Comparison of ENCODE assay signal across 1 cellular context in genomic region chr2:112726487-112727190, GRCh38.
A peak's percentile ranks its signal among the peaks of the same experiment; 100 is the strongest.
TF ChIP-seq lines count a peak whose summit lies in the region.

No MANE protein-coding gene starts in this region.

TF ChIP-seq in HepG2, 621 proteins besides CTCF, POLR2A, EP300 and RAD21 (continued from another document and continues in another):
- TF ChIP-seq ZNF318 (CRISPR knock-in tag; IDR thresholded peaks at IDR 0.05), result peak; percentile 86; the same call in 1 of the 2 replicates
- TF ChIP-seq ZNF747 (CRISPR knock-in tag; IDR thresholded peaks at IDR 0.05; ENCODE audit: borderline replicate concordance), result peak; percentile 70; the same call in 1 of the 2 replicates
- TF ChIP-seq ZNF724P (CRISPR knock-in tag; IDR thresholded peaks at IDR 0.05; ENCODE audit: borderline replicate concordance), result 0 out of 2 replicates have a peak, but pooled peaks have one; percentile 44
- TF ChIP-seq ZFX (CRISPR knock-in tag; IDR thresholded peaks at IDR 0.05; ENCODE audit: low read depth), result peak; percentile 87
- no peak for TF ChIP-seq RORA (CRISPR knock-in tag; IDR thresholded peaks at IDR 0.05)
- 0 out of 2 replicates have a peak, but pooled peaks have one; percentile 55 for TF ChIP-seq ZNF34 (CRISPR knock-in tag; IDR thresholded peaks at IDR 0.05; ENCODE audit: borderline replicate concordance)
- no peak for TF ChIP-seq SNAPC2 (CRISPR knock-in tag; IDR thresholded peaks at IDR 0.05)
- peak; percentile 92; the same call in 1 of the 2 replicates for TF ChIP-seq NFKB2 (CRISPR knock-in tag; IDR thresholded peaks at IDR 0.05; ENCODE audit: borderline replicate concordance)
- TF ChIP-seq PBX3 (CRISPR knock-in tag; IDR thresholded peaks at IDR 0.05; ENCODE audit: borderline replicate concordance), result no peak
- TF ChIP-seq, protein P1, sequence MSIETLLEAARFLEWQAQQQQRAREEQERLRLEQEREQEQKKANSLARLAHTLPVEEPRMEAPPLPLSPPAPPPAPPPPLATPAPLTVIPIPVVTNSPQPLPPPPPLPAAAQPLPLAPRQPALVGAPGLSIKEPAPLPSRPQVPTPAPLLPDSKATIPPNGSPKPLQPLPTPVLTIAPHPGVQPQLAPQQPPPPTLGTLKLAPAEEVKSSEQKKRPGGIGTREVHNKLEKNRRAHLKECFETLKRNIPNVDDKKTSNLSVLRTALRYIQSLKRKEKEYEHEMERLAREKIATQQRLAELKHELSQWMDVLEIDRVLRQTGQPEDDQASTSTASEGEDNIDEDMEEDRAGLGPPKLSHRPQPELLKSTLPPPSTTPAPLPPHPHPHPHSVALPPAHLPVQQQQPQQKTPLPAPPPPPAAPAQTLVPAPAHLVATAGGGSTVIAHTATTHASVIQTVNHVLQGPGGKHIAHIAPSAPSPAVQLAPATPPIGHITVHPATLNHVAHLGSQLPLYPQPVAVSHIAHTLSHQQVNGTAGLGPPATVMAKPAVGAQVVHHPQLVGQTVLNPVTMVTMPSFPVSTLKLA (IDR thresholded peaks at IDR 0.05), result no peak
- peak; percentile 65; the same call in 1 of the 2 replicates for TF ChIP-seq RARA (CRISPR knock-in tag; IDR thresholded peaks at IDR 0.05)
- TF ChIP-seq ZNF253 (CRISPR knock-in tag; IDR thresholded peaks at IDR 0.05; ENCODE audit: borderline replicate concordance), result no peak
- no peak for TF ChIP-seq MAF1 (CRISPR knock-in tag; IDR thresholded peaks at IDR 0.05; ENCODE audit: borderline replicate concordance)
- peak; percentile 46; the same call in 1 of the 2 replicates for TF ChIP-seq ISL2 (CRISPR knock-in tag; IDR thresholded peaks at IDR 0.05)
- TF ChIP-seq ZC3H13 (CRISPR knock-in tag; IDR thresholded peaks at IDR 0.05), result no peak
- TF ChIP-seq SAP130 (CRISPR knock-in tag; IDR thresholded peaks at IDR 0.05; ENCODE audit: low read depth), result peak; percentile 82
- no peak for TF ChIP-seq ZNF749 (CRISPR knock-in tag; IDR thresholded peaks at IDR 0.05; ENCODE audit: borderline replicate concordance)
- TF ChIP-seq ZNF703 (CRISPR knock-in tag; IDR thresholded peaks at IDR 0.05; ENCODE audit: borderline replicate concordance), result no peak
- TF ChIP-seq KDM1A (CRISPR knock-in tag; IDR thresholded peaks at IDR 0.05), result no peak
- peak; percentile 94; the same call in 1 of the 2 replicates for TF ChIP-seq TSC22D2 (CRISPR knock-in tag; IDR thresholded peaks at IDR 0.05; ENCODE audit: borderline replicate concordance)
- TF ChIP-seq, protein P2, sequence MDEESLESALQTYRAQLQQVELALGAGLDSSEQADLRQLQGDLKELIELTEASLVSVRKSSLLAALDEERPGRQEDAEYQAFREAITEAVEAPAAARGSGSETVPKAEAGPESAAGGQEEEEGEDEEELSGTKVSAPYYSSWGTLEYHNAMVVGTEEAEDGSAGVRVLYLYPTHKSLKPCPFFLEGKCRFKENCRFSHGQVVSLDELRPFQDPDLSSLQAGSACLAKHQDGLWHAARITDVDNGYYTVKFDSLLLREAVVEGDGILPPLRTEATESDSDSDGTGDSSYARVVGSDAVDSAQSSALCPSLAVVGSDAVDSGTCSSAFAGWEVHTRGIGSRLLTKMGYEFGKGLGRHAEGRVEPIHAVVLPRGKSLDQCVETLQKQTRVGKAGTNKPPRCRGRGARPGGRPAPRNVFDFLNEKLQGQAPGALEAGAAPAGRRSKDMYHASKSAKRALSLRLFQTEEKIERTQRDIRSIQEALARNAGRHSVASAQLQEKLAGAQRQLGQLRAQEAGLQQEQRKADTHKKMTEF (CRISPR knock-in tag; IDR thresholded peaks at IDR 0.05), result peak; percentile 69; the same call in 1 of the 2 replicates
- TF ChIP-seq ZZZ3 (CRISPR knock-in tag; IDR thresholded peaks at IDR 0.05; ENCODE audit: borderline replicate concordance), result no peak
- no peak for TF ChIP-seq ZNF33A (CRISPR knock-in tag; IDR thresholded peaks at IDR 0.05; ENCODE audit: borderline replicate concordance)
- 0 out of 2 replicates have a peak, but pooled peaks have one; percentile 49 for TF ChIP-seq HIVEP1 (CRISPR knock-in tag; IDR thresholded peaks at IDR 0.05)
- 0 out of 2 replicates have a peak, but pooled peaks have one; percentile 87 for TF ChIP-seq KDM4B (CRISPR knock-in tag; IDR thresholded peaks at IDR 0.05)
- TF ChIP-seq ZSCAN25 (CRISPR knock-in tag; IDR thresholded peaks at IDR 0.05), result peak; percentile 39; the same call in 1 of the 2 replicates
- peak; percentile 65; the same call in 1 of the 2 replicates for TF ChIP-seq DRAP1 (CRISPR knock-in tag; IDR thresholded peaks at IDR 0.05)
- no peak for TF ChIP-seq PAF1 (CRISPR knock-in tag; IDR thresholded peaks at IDR 0.05)
- TF ChIP-seq, protein P3, sequence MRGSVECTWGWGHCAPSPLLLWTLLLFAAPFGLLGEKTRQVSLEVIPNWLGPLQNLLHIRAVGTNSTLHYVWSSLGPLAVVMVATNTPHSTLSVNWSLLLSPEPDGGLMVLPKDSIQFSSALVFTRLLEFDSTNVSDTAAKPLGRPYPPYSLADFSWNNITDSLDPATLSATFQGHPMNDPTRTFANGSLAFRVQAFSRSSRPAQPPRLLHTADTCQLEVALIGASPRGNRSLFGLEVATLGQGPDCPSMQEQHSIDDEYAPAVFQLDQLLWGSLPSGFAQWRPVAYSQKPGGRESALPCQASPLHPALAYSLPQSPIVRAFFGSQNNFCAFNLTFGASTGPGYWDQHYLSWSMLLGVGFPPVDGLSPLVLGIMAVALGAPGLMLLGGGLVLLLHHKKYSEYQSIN (CRISPR knock-in tag; IDR thresholded peaks at IDR 0.05; ENCODE audit: borderline replicate concordance), result no peak
- TF ChIP-seq ZFP82 (CRISPR knock-in tag; IDR thresholded peaks at IDR 0.05; ENCODE audit: borderline replicate concordance), result no peak
- TF ChIP-seq CHD2 (IDR thresholded peaks at IDR 0.05; ENCODE audit: low read depth, low read length), result 0 out of 2 replicates have a peak, but pooled peaks have one; percentile 29
- TF ChIP-seq, protein P4, sequence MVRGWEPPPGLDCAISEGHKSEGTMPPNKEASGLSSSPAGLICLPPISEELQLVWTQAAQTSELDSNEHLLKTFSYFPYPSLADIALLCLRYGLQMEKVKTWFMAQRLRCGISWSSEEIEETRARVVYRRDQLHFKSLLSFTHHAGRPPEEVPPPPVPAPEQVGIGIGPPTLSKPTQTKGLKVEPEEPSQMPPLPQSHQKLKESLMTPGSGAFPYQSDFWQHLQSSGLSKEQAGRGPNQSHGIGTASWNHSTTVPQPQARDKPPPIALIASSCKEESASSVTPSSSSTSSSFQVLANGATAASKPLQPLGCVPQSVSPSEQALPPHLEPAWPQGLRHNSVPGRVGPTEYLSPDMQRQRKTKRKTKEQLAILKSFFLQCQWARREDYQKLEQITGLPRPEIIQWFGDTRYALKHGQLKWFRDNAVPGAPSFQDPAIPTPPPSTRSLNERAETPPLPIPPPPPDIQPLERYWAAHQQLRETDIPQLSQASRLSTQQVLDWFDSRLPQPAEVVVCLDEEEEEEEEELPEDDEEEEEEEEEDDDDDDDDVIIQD (CRISPR knock-in tag; IDR thresholded peaks at IDR 0.05; ENCODE audit: low read depth), result peak; percentile 67; the same call in 1 of the 2 replicates
- TF ChIP-seq NFYB (CRISPR knock-in tag; IDR thresholded peaks at IDR 0.05), result no peak
- TF ChIP-seq SALL1 (CRISPR knock-in tag; IDR thresholded peaks at IDR 0.05), result peak; percentile 84
- TF ChIP-seq KLF6 (CRISPR knock-in tag; IDR thresholded peaks at IDR 0.05), result 0 out of 2 replicates have a peak, but pooled peaks have one; percentile 34
- no peak for TF ChIP-seq PRMT3 (CRISPR knock-in tag; IDR thresholded peaks at IDR 0.05; ENCODE audit: borderline replicate concordance, low read depth)
- peak; percentile 26 for TF ChIP-seq RBM39 (IDR thresholded peaks at IDR 0.05; ENCODE audit: low read depth, low read length, poor library complexity, severe bottlenecking)
- TF ChIP-seq ZNF652 (CRISPR knock-in tag; IDR thresholded peaks at IDR 0.05; ENCODE audit: borderline replicate concordance, low read depth), result peak; percentile 40; the same call in 1 of the 2 replicates
- 0 out of 2 replicates have a peak, but pooled peaks have one; percentile 26 for TF ChIP-seq ZNF607 (CRISPR knock-in tag; IDR thresholded peaks at IDR 0.05; ENCODE audit: borderline replicate concordance)
- no peak for TF ChIP-seq ZNF570 (CRISPR knock-in tag; IDR thresholded peaks at IDR 0.05; ENCODE audit: borderline replicate concordance)
- TF ChIP-seq ZFP62 (CRISPR knock-in tag; IDR thresholded peaks at IDR 0.05), result no peak
- TF ChIP-seq MXI1 (IDR thresholded peaks at IDR 0.05; ENCODE audit: borderline replicate concordance, low read depth, low read length), result peak; percentile 65; the same call in 2 of the 3 replicates
- no peak for TF ChIP-seq ZNF713 (CRISPR knock-in tag; IDR thresholded peaks at IDR 0.05)
- 0 out of 2 replicates have a peak, but pooled peaks have one; percentile 6 for TF ChIP-seq ZNF260 (CRISPR knock-in tag; IDR thresholded peaks at IDR 0.05; ENCODE audit: borderline replicate concordance, low read depth)
- no peak for TF ChIP-seq FOXC1 (CRISPR knock-in tag; IDR thresholded peaks at IDR 0.05; ENCODE audit: borderline replicate concordance)
- TF ChIP-seq ASH2L (IDR thresholded peaks at IDR 0.05; ENCODE audit: insufficient read length, low read depth, low read length), result peak; percentile 57
- TF ChIP-seq MEIS2 (CRISPR knock-in tag; IDR thresholded peaks at IDR 0.05), result no peak
- TF ChIP-seq, protein P5, sequence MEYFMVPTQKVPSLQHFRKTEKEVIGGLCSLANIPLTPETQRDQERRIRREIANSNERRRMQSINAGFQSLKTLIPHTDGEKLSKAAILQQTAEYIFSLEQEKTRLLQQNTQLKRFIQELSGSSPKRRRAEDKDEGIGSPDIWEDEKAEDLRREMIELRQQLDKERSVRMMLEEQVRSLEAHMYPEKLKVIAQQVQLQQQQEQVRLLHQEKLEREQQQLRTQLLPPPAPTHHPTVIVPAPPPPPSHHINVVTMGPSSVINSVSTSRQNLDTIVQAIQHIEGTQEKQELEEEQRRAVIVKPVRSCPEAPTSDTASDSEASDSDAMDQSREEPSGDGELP (IDR thresholded peaks at IDR 0.05; ENCODE audit: borderline replicate concordance, low read depth), result peak; percentile 41; the same call in 1 of the 2 replicates
- no peak for TF ChIP-seq MED13 (CRISPR knock-in tag; IDR thresholded peaks at IDR 0.05)
- peak; percentile 62; the same call in 1 of the 2 replicates for TF ChIP-seq ETV6 (CRISPR knock-in tag; conservative IDR thresholded peaks at IDR 0.05)
- peak; percentile 85 for TF ChIP-seq SPEN (CRISPR knock-in tag; IDR thresholded peaks at IDR 0.05; ENCODE audit: low read depth)
- no peak; the same call in 1 of the 2 replicates for TF ChIP-seq ZFP41 (CRISPR knock-in tag; IDR thresholded peaks at IDR 0.05; ENCODE audit: borderline replicate concordance)
- TF ChIP-seq HNRNPK (IDR thresholded peaks at IDR 0.05; ENCODE audit: low read depth, low read length, poor library complexity, severe bottlenecking), result no peak
